Comparison of ENCODE assay signal across 17 cellular contexts in the genomic region with DNA sequence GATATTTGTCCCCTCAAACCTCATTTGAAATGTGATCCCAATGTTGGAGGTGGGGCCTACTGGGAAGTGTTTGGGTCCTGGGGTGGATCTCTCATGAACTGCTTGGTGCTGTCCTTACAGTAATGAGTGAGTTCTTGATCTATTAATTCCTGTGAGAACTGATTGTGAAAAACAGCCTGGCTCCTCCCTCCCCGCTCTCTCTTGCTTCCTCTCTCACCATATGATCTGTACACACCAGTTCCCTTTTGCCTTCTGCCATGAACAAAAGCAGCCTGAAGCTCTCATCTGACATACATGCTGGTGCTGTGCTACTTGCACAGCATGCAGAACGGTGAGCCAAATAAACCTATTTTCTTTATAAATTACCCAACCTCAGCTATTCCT. TPM values are rescaled to one million over a fixed set of nuclear protein-coding genes. Genes with fewer than 3 reads are reported as not detected.
DNase-seq lines count a peak whose midpoint lies in the region; ATAC-seq and TF ChIP-seq lines count a peak whose summit lies in the region.
"Had no signal": no experiment of that assay in that cellular context is flagged by ENCODE, and none has a peak within 500 bp of the region (broad histone marks: within the 10 kb centered on the region; RNA-seq: fewer than 3 reads in every experiment).

No MANE protein-coding gene starts in this region.

- H3K27ac ChIP-seq in adrenal gland: no peak overlapping the region
- H3K27ac ChIP-seq: KMS-11, transverse colon had no signal

- H3K27me3 ChIP-seq in adrenal gland: no peaks in the 10 kb centered on the region
- H3K27me3 ChIP-seq: transverse colon had no signal

- in situ Hi-C loops in SK-MEL-5 (cut with HindIII; ENCODE audit: low pct_unique_long_range_greater_than_20kb, low sequenced_read_pairs): no loop called here

- TF ChIP-seq POLR2A in adrenal gland (IDR thresholded peaks at IDR 0.05): no peak

- WGBS in adrenal gland, 4 donors: 35 to 57% (median 47%) methylated on average over 2 of the region's 2 CpGs

- peak; percentile 18 for DNase-seq in CD1c-positive myeloid dendritic cell (ENCODE audit: extremely low spot score)
- DNase-seq in SK-MEL-5 (ENCODE audit: low read depth, low spot score): peak; percentile 10
- no peak for DNase-seq in adrenal gland
- no peak for DNase-seq in T-helper 1 cell
- no peak for DNase-seq in dermis blood vessel endothelial cell
- DNase-seq: activated naive CD4-positive, alpha-beta T cell treated with anti-CD3 and anti-CD28 coated beads, Interleukin-2, amount 50 U/mL, for 16 hours; glutamatergic neuron; NCI-H187 treated with DMSO at 0.1 percent for 48 hours; NCI-H526 treated with DMSO at 0.1 percent for 48 hours; SHP77 treated with DMSO at 0.1 percent for 48 hours; transverse colon had no signal

- intact Hi-C loops in adrenal gland (cut with DNase I): no loop called here

- no peak overlapping the region for H3K4me3 ChIP-seq in adrenal gland
- H3K4me3 ChIP-seq: transverse colon had no signal

- ATAC-seq in GM19397 (IDR thresholded peaks at IDR 0.05; ENCODE audit: unreplicated experiment): peak; percentile 81
- peak; percentile 58 for ATAC-seq in HG03175 (IDR thresholded peaks at IDR 0.05; ENCODE audit: unreplicated experiment)
- ATAC-seq in HG02938 (IDR thresholded peaks at IDR 0.05; ENCODE audit: unreplicated experiment): no peak
- ATAC-seq: HCT116 had no signal

- TF ChIP-seq CTCF in adrenal gland (IDR thresholded peaks at IDR 0.05): no peak

- H3K4me1 ChIP-seq in adrenal gland (replicated peaks in 1 of 2): no peaks in the 10 kb centered on the region
- H3K4me1 ChIP-seq: transverse colon had no signal

- H3K36me3 ChIP-seq in adrenal gland (replicated peaks in 1 of 2): no peaks in the 10 kb centered on the region
- H3K36me3 ChIP-seq: transverse colon had no signal

- H3K9me3 ChIP-seq in adrenal gland (replicated peaks in 1 of 3): no peaks in the 10 kb centered on the region
- H3K9me3 ChIP-seq: transverse colon had no signal

RNA-seq across cellular contexts. Expression of gene YIPF7, which starts 11.2 kb away (rescaled TPM):
- not detected in 2 replicates for total RNA-seq in SK-MEL-5 (2014; rRNA removed; shearing (Covaris generic))
- polyA plus RNA-seq in SK-MEL-5 (2015; cell fraction: cytosol; rRNA removed): not detected in 2 replicates
- polyA plus RNA-seq in SK-MEL-5 (2015; cell fraction: nucleus; rRNA removed): not detected in 2 replicates
- total RNA-seq in adrenal gland: not detected
- polyA plus RNA-seq in adrenal gland: under 1 TPM in 1 of 3 donors, not detected in 2; 0.07 TPM
- total RNA-seq in dermis blood vessel endothelial cell: not detected in 2 replicates
- total RNA-seq: transverse colon had no signal
- polyA plus RNA-seq: keratinocyte had no signal

RNA-seq across cellular contexts. Expression of gene GUF1, which starts 15.6 kb away (rescaled TPM):
- 32.6 and 35.1 TPM in 2 replicates for total RNA-seq in SK-MEL-5 (2014; rRNA removed; shearing (Covaris generic))
- 28.2 and 43.5 TPM in 2 replicates for polyA plus RNA-seq in SK-MEL-5 (2015; cell fraction: cytosol; rRNA removed)
- 38.5 and 43.6 TPM in 2 replicates for polyA plus RNA-seq in SK-MEL-5 (2015; cell fraction: nucleus; rRNA removed)
- total RNA-seq in adrenal gland: 10 to 100 TPM; 12.9 to 25.5 (median 19.8) TPM
- 10 to 100 TPM; 11.6 to 35.5 (median 12.3) TPM for polyA plus RNA-seq in adrenal gland
- total RNA-seq in dermis blood vessel endothelial cell: 8.7 and 20.3 TPM in 2 replicates

Comparison
In these comparisons a context has a peak if more than half of its experiments do, and no peak if none do; other contexts are left out.
1. DNase-seq: peak in CD1c-positive myeloid dendritic cell (single experiment) and SK-MEL-5 (single experiment); none in adrenal gland (0 of 7), T-helper 1 cell (0 of 5) and dermis blood vessel endothelial cell (single experiment).